In genomic region chr1:205279986-205280385, GRCh38 we compare ENCODE assay signal across 12 cellular contexts. TPM values are rescaled to one million over a fixed set of nuclear protein-coding genes. Genes with fewer than 3 reads are reported as not detected.
A peak's percentile ranks its signal among the peaks of the same experiment; 100 is the strongest.
DNase-seq lines count a peak whose midpoint lies in the region; ATAC-seq and TF ChIP-seq lines count a peak whose summit lies in the region.
"Had no signal": no experiment of that assay in that cellular context is flagged by ENCODE, and none has a peak within 500 bp of the region (broad histone marks: within the 10 kb centered on the region; RNA-seq: fewer than 3 reads in every experiment).

No MANE protein-coding gene starts in this region.

- no peak for TF ChIP-seq CTCF in SU-DHL-6 (IDR thresholded peaks at IDR 0.05; ENCODE audit: insufficient read depth, low read length, poor library complexity, severe bottlenecking)
- no peak for TF ChIP-seq CTCF in foreskin keratinocyte (conservative IDR thresholded peaks at IDR 0.05)
- TF ChIP-seq CTCF in dorsolateral prefrontal cortex (IDR thresholded peaks at IDR 0.05 in 54 of 56, conservative IDR thresholded peaks at IDR 0.05 in 2 of 56; ENCODE audit: low read depth in 1 of 56, partially characterized antibody in 56 of 56): no peak

- H3K27me3 ChIP-seq in SU-DHL-6 (ENCODE audit: low read length) (no peaks in the 10 kb centered on the region), foreskin keratinocyte (no peaks in the 10 kb centered on the region), dorsolateral prefrontal cortex (no peaks in the 10 kb centered on the region)

- H3K9me3 ChIP-seq in SU-DHL-6 (ENCODE audit: insufficient read depth, low read length): no peaks in the 10 kb centered on the region

- no peak for ATAC-seq in foreskin keratinocyte
- no peak for ATAC-seq in GM21447 (IDR thresholded peaks at IDR 0.05; ENCODE audit: unreplicated experiment)
- no peak for ATAC-seq in GM18868 (IDR thresholded peaks at IDR 0.05; ENCODE audit: unreplicated experiment)
- ATAC-seq in GM21360 (IDR thresholded peaks at IDR 0.05; ENCODE audit: unreplicated experiment): no peak
- ATAC-seq: stimulated activated effector memory CD8-positive, alpha-beta T cell treated with anti-CD3 and anti-CD28 coated beads, Interleukin-12 subunit alpha, Interleukin-12 subunit beta, amount 100 ng/mL, for 72 hours had no signal

- peak; percentile 25 for DNase-seq in stimulated activated CD4-positive, alpha-beta T cell treated with anti-CD3 and anti-CD28 coated beads, Interleukin-1b, Interleukin-23, amount 100 ng/mL, for 48 hours
- DNase-seq in stimulated activated CD4-positive, alpha-beta T cell treated with anti-CD3 and anti-CD28 coated beads, Interleukin-2, amount 100 ng/mL, for 48 hours: no peak
- no peak for DNase-seq in foreskin keratinocyte
- DNase-seq in dorsolateral prefrontal cortex: no peak
- DNase-seq: AML-193, DND-41, PC-9 had no signal

- H3K36me3 ChIP-seq in SU-DHL-6 (ENCODE audit: low read length): no peaks in the 10 kb centered on the region

- H3K4me3 ChIP-seq in SU-DHL-6 (ENCODE audit: insufficient read depth, low read length, poor library complexity, severe bottlenecking): no peak overlapping the region
- H3K4me3 ChIP-seq in dorsolateral prefrontal cortex: no peak overlapping the region
- H3K4me3 ChIP-seq: PC-9 had no signal

- H3K4me1 ChIP-seq in foreskin keratinocyte: peaks cover 29% of the 10 kb centered on the region

- no peak overlapping the region for H3K9ac ChIP-seq in SU-DHL-6 (ENCODE audit: low read length)

- H2AFZ ChIP-seq in SU-DHL-6 (ENCODE audit: low read depth, low read length, severe bottlenecking): no peak overlapping the region
- H2AFZ ChIP-seq: PC-9 had no signal

- H3K9me2 ChIP-seq in SU-DHL-6 (replicated peaks; ENCODE audit: insufficient read depth, low read length): no peaks in the 10 kb centered on the region

- peaks cover 9% of the 10 kb centered on the region for H3F3A ChIP-seq in SU-DHL-6 (ENCODE audit: insufficient read depth)

- H3K27ac ChIP-seq in SU-DHL-6 (ENCODE audit: low read depth, low read length) (peak overlapping the region; percentile 41), foreskin keratinocyte (peak overlapping the region; percentile 64), dorsolateral prefrontal cortex (no peak overlapping the region)
- H3K27ac ChIP-seq: PC-9 had no signal

- intact Hi-C loops in dorsolateral prefrontal cortex (cut with DNase I): loop anchor here (5.0 to 10.0 kb wide), 2 partner anchors 207 to 245 kb away; no protein-coding TSS in a partner anchor

- H4K20me1 ChIP-seq in SU-DHL-6 (ENCODE audit: low read depth, low read length): no peaks in the 10 kb centered on the region

- no peaks in the 10 kb centered on the region for H3K79me2 ChIP-seq in SU-DHL-6 (ENCODE audit: insufficient read depth, low read length)

- no peak overlapping the region for H3K4me2 ChIP-seq in SU-DHL-6 (ENCODE audit: low read depth, low read length, poor library complexity, severe bottlenecking)
- H3K4me2 ChIP-seq: PC-9 had no signal

RNA-seq across cellular contexts. Expression of gene NUAK2, which starts 41.6 kb away (rescaled TPM):
- 15.1 and 21.6 TPM in 2 replicates for total RNA-seq in foreskin keratinocyte
- 9.5 and 12.4 TPM in 2 replicates for polyA plus RNA-seq in foreskin keratinocyte
- total RNA-seq in dorsolateral prefrontal cortex: 1 to 10 TPM in 102 of 120 experiments, under 1 TPM in 18; 0.55 to 5.2 (median 1.7) TPM

RNA-seq across cellular contexts. Expression of gene TMCC2, which starts 52.2 kb away (rescaled TPM):
- total RNA-seq in foreskin keratinocyte (1.7 and 1.8 TPM in 2 replicates), dorsolateral prefrontal cortex (100 to 1,000 TPM in 42 of 120 experiments, 10 to 100 TPM in 78; 52.9 to 143 (median 93.9) TPM)
- 1.4 and 1.5 TPM in 2 replicates for polyA plus RNA-seq in foreskin keratinocyte

Comparison
In these comparisons a context has a peak if more than half of its experiments do, and no peak if none do; other contexts are left out.
1. H3K27ac ChIP-seq: peak in SU-DHL-6 (single experiment) and foreskin keratinocyte (single experiment); none in dorsolateral prefrontal cortex (0 of 59).
2. RNA of gene TMCC2, which starts 52.2 kb away (total RNA-seq): 52.9 to 143 TPM in dorsolateral prefrontal cortex; 1.7 to 1.8 TPM in foreskin keratinocyte; every median in the first group is over 10 times any median in the second.